Comparison of ENCODE assay signal across 1 cellular context in genomic region chr4:96183630-96184029, GRCh38.
TF ChIP-seq lines count a peak whose summit lies in the region.

No MANE protein-coding gene starts in this region.

TF ChIP-seq in HepG2, 621 proteins besides CTCF, POLR2A, EP300 and RAD21 (continued from another document):
- TF ChIP-seq FOXP1 (IDR thresholded peaks at IDR 0.05) (no peak), FOXP1 (CRISPR knock-in tag; IDR thresholded peaks at IDR 0.05) (no peak), ZMYM2 (CRISPR knock-in tag; IDR thresholded peaks at IDR 0.05) (no peak), SSRP1 (CRISPR knock-in tag; IDR thresholded peaks at IDR 0.05) (no peak), CCDC6 (CRISPR knock-in tag; IDR thresholded peaks at IDR 0.05) (no peak), ZNF878 (CRISPR knock-in tag; IDR thresholded peaks at IDR 0.05) (no peak), MBNL3 (CRISPR knock-in tag; conservative IDR thresholded peaks at IDR 0.05) (no peak), RBM39 (IDR thresholded peaks at IDR 0.05; ENCODE audit: low read depth, low read length, poor library complexity, severe bottlenecking) (no peak), ADNP (CRISPR knock-in tag; IDR thresholded peaks at IDR 0.05) (no peak), GFI1 (CRISPR knock-in tag; IDR thresholded peaks at IDR 0.05; ENCODE audit: borderline replicate concordance) (no peak), ZNF660 (CRISPR knock-in tag; IDR thresholded peaks at IDR 0.05; ENCODE audit: borderline replicate concordance, low read depth) (no peak)
